ENCODE assay signal across 3 cellular contexts in genomic region chr14:85514487-85514886, GRCh38.
A peak's percentile ranks its signal among the peaks of the same experiment; 100 is the strongest.
TF ChIP-seq lines count a peak whose summit lies in the region.

No MANE protein-coding gene starts in this region.

TF ChIP-seq in SK-N-SH, 30 proteins besides CTCF, POLR2A, EP300 and RAD21 (continued from another document):
- no peak for TF ChIP-seq CHD2 (IDR thresholded peaks at IDR 0.05; ENCODE audit: low read length, partially characterized antibody)
- TF ChIP-seq GABPA (IDR thresholded peaks at IDR 0.05; ENCODE audit: low read depth), result no peak
TF ChIP-seq in SK-N-SH: peak in this region for 0.

TF ChIP-seq in SK-N-SH treated with all-trans-retinoic acid at 6 μM for 48 hours, 23 proteins besides CTCF, POLR2A, EP300 and RAD21 (continued from another document):
- TF ChIP-seq CREB5 (CRISPR knock-in tag; IDR thresholded peaks at IDR 0.05; ENCODE audit: low read depth) (no peak), GLIS3 (CRISPR knock-in tag; IDR thresholded peaks at IDR 0.05) (no peak)
TF ChIP-seq in SK-N-SH treated with all-trans-retinoic acid at 6 μM for 48 hours: peak in this region for 0.

TF ChIP-seq in IMR-90, 13 proteins besides CTCF, POLR2A, EP300 and RAD21 (continued from another document):
- TF ChIP-seq ELK1 (IDR thresholded peaks at IDR 0.05; ENCODE audit: borderline replicate concordance, low read depth, low read length) (no peak), SMC3 (IDR thresholded peaks at IDR 0.05; ENCODE audit: low read depth, low read length) (no peak), MAFK (IDR thresholded peaks at IDR 0.05; ENCODE audit: low read depth, low read length) (peak; percentile 63; the same call in 1 of the 2 replicates), MXI1 (IDR thresholded peaks at IDR 0.05; ENCODE audit: borderline replicate concordance, low read depth, low read length) (no peak)
